20 cellular contexts compared by ENCODE assay signal in the genomic region with DNA sequence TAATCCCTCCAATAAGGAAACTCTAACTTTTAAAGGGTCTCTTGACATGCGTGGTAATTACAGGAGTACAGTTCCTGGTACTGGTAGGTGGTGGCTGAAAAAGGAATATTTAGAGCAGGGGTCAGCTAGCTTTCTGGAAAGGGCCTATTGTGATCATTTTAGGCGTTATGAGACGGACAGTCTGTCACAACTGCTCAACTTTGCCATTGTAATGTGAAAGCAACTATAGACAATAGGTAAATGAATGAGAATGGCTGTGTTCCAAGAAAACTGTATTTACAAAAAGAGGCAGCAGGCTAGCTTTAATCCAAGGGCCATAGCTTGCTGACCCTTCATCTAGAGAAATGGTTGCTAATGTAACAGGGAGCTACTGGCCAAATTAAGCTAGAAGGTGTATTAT.
"Had no signal": no experiment of that assay in that cellular context is flagged by ENCODE, and none has a peak within 500 bp of the region (broad histone marks: within the 10 kb centered on the region; RNA-seq: fewer than 3 reads in every experiment).

No MANE protein-coding gene starts in this region.

- H3K4me1 ChIP-seq: left lung, parathyroid adenoma, psoas muscle, sigmoid colon, testis, tibial nerve had no signal

- H3K27me3 ChIP-seq: left lung, sigmoid colon, testis, tibial nerve had no signal

- H3K9me3 ChIP-seq: left lung, psoas muscle, testis, tibial nerve had no signal

- H3K27ac ChIP-seq: coronary artery, left lung, parathyroid adenoma, psoas muscle, sigmoid colon, testis, tibial nerve had no signal

- DNase-seq: effector memory CD4-positive, alpha-beta T cell; islet precursor cell; left lung; mesendoderm; naive thymus-derived CD4-positive, alpha-beta T cell; nephron progenitor cell; psoas muscle; retina; sigmoid colon; stimulated activated CD4-positive, alpha-beta T cell treated with anti-CD3 and anti-CD28 coated beads, Interleukin-2, amount 100 ng/mL, for 24 hours; stimulated activated CD4-positive, alpha-beta T cell treated with anti-CD3 and anti-CD28 coated beads, Interleukin-4, amount 100 ng/mL, for 4 hours; stimulated activated naive B cell treated with anti-CD40 and anti-IgM and Interleukin-4, amounts not matched to agents 10 μg/mL and 1 μg/mL and 100 μg/mL, for 72 hours; stimulated activated naive CD8-positive, alpha-beta T cell treated with anti-CD3 and anti-CD28 coated beads, Interleukin-15, amount 100 ng/mL, for 72 hours; testis had no signal

- ATAC-seq: esophagus mucosa; left lung; naive thymus-derived CD4-positive, alpha-beta T cell; psoas muscle; stimulated activated naive B cell treated with anti-CD40 and anti-IgM and Interleukin-4, amounts not matched to agents 10 μg/mL and 1 μg/mL and 100 μg/mL, for 72 hours; stimulated activated naive CD8-positive, alpha-beta T cell treated with anti-CD3 and anti-CD28 coated beads, Interleukin-15, amount 100 ng/mL, for 72 hours had no signal

- H3K4me3 ChIP-seq: coronary artery, left lung, lung, psoas muscle, sigmoid colon, skin epidermis, testis, tibial nerve had no signal

- H3K36me3 ChIP-seq: left lung, sigmoid colon, tibial nerve had no signal
